1 cellular context compared by ENCODE assay signal in genomic region chr14:74604157-74604556, GRCh38.
TF ChIP-seq lines count a peak whose summit lies in the region.

No MANE protein-coding gene starts in this region.

TF ChIP-seq in IMR-90, 13 proteins besides CTCF, POLR2A, EP300 and RAD21 (continued from another document):
- TF ChIP-seq NFE2L2 (IDR thresholded peaks at IDR 0.05; ENCODE audit: low read depth, low read length) (no peak), BHLHE40 (IDR thresholded peaks at IDR 0.05; ENCODE audit: low read depth, low read length) (no peak), MXI1 (IDR thresholded peaks at IDR 0.05; ENCODE audit: borderline replicate concordance, low read depth, low read length) (no peak), RFX5 (IDR thresholded peaks at IDR 0.05; ENCODE audit: low read depth, low read length) (no peak), RCOR1 (IDR thresholded peaks at IDR 0.05; ENCODE audit: insufficient replicate concordance, low read length) (no peak), SMC3 (IDR thresholded peaks at IDR 0.05; ENCODE audit: low read depth, low read length) (no peak), USF2 (IDR thresholded peaks at IDR 0.05; ENCODE audit: low read depth, low read length) (no peak), FOS (IDR thresholded peaks at IDR 0.05; ENCODE audit: low read depth, low read length) (no peak), CHD1 (IDR thresholded peaks at IDR 0.05; ENCODE audit: low read depth, low read length) (no peak)
